ENCODE assay signal across 1 cellular context in the genomic region with DNA sequence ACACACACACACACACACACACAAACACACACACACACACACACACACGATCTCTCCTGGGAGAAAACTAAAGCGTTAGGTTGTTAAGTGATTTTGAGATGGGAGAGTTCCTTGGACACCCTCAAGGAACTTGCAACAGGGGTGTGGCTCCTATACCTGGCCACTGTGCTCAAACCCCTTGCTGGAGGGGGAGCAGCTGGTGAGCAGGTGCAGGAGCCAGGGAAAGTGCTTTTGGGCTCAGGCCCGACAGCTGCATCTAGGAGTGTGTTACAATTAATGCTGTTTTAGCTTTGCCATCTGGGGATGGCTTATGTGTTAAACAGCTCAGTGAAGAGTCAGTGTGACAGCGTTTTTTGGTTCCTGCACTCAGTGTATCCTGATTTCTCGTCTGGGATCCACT.
TF ChIP-seq lines count a peak whose summit lies in the region.

No MANE protein-coding gene starts in this region.

TF ChIP-seq in H1, 55 proteins besides CTCF, POLR2A, EP300 and RAD21:
- TF ChIP-seq TAF7 (optimal IDR thresholded peaks at IDR 0.05; ENCODE audit: borderline replicate concordance, low read depth, low read length): no peak
